Comparison of ENCODE assay signal across 9 cellular contexts in genomic region chr10:95430231-95430951, GRCh38.
DNase-seq lines count a peak whose midpoint lies in the region; ATAC-seq and TF ChIP-seq lines count a peak whose summit lies in the region.
"Had no signal": no experiment of that assay in that cellular context is flagged by ENCODE, and none has a peak within 500 bp of the region (broad histone marks: within the 10 kb centered on the region; RNA-seq: fewer than 3 reads in every experiment).

No MANE protein-coding gene starts in this region.

- TF ChIP-seq EP300 in upper lobe of left lung (IDR thresholded peaks at IDR 0.05), result no peak

- H3K27ac Mint-ChIP-seq in activated CD4-positive, alpha-beta memory T cell treated with anti-CD3 and anti-CD28 coated beads, Interleukin-2, amount 10 ng/mL, durations not matched to agents 7 days and 5 days, result no peak overlapping the region
- H3K27ac Mint-ChIP-seq in endothelial cell (ENCODE audit: unreplicated experiment) (no peak overlapping the region), naive B cell (no peak overlapping the region)
- H3K27ac Mint-ChIP-seq: activated naive CD4-positive, alpha-beta T cell treated with anti-CD3 and anti-CD28 coated beads, Interleukin-2, amount 50 U/mL, for 24 hours had no signal

- H3K9me3 Mint-ChIP-seq in activated CD4-positive, alpha-beta memory T cell treated with anti-CD3 and anti-CD28 coated beads, Interleukin-2, amount 10 ng/mL, durations not matched to agents 7 days and 5 days, result no peaks in the 10 kb centered on the region
- no peaks in the 10 kb centered on the region for H3K9me3 Mint-ChIP-seq in endothelial cell (ENCODE audit: unreplicated experiment)
- H3K9me3 Mint-ChIP-seq in naive B cell, result no peaks in the 10 kb centered on the region
- H3K9me3 Mint-ChIP-seq: activated naive CD4-positive, alpha-beta T cell treated with anti-CD3 and anti-CD28 coated beads, Interleukin-2, amount 50 U/mL, for 24 hours had no signal

- H3K4me1 ChIP-seq in upper lobe of left lung, result peaks cover 21 to 48% (median 34%) of the 10 kb centered on the region in 4 donors

- peak overlapping the region in 1 of 4 donors; percentile 50 for H3K27ac ChIP-seq in upper lobe of left lung

- no peak for TF ChIP-seq POLR2A in upper lobe of left lung (IDR thresholded peaks at IDR 0.05)

- no peaks in the 10 kb centered on the region for H3K4me1 Mint-ChIP-seq in activated CD4-positive, alpha-beta memory T cell treated with anti-CD3 and anti-CD28 coated beads, Interleukin-2, amount 10 ng/mL, durations not matched to agents 7 days and 5 days
- peaks cover 62% of the 10 kb centered on the region for H3K4me1 Mint-ChIP-seq in endothelial cell (ENCODE audit: unreplicated experiment)
- H3K4me1 Mint-ChIP-seq in naive B cell, result peaks cover 0 to 1% (median 0%) of the 10 kb centered on the region in 3 donors
- H3K4me1 Mint-ChIP-seq: activated naive CD4-positive, alpha-beta T cell treated with anti-CD3 and anti-CD28 coated beads, Interleukin-2, amount 50 U/mL, for 24 hours had no signal

- CTCF ChIA-PET in activated CD4-positive, alpha-beta memory T cell treated with anti-CD3 and anti-CD28 coated beads, Interleukin-2, amount 10 ng/mL, durations not matched to agents 7 days and 5 days (lab: Charles Lee), result interaction anchor here (0.6 to 4.4 kb wide), 37 partner anchors 9 to 864 kb away, joined by 3 to 45 read pairs (median 4); partner anchors contain the start of genes ALDH18A1, SORBS1 and TCTN3

- DNase-seq in CD1c-positive myeloid dendritic cell (ENCODE audit: extremely low spot score) (peak; percentile 68), NCI-H226 (peak; percentile 30), endothelial cell (ENCODE audit: low spot score) (peak; percentile 53), naive B cell (peak; percentile 42), upper lobe of left lung (peak in 1 of 2 donors; percentile 60)
- peak; percentile 50 for DNase-seq in activated CD4-positive, alpha-beta memory T cell treated with anti-CD3 and anti-CD28 coated beads, Interleukin-2, amount 10 ng/mL, durations not matched to agents 7 days and 5 days

- H3K36me3 Mint-ChIP-seq in activated CD4-positive, alpha-beta memory T cell treated with anti-CD3 and anti-CD28 coated beads, Interleukin-2, amount 10 ng/mL, durations not matched to agents 7 days and 5 days (ENCODE audit: low read depth), result no peaks in the 10 kb centered on the region
- H3K36me3 Mint-ChIP-seq in endothelial cell (ENCODE audit: low read depth, unreplicated experiment) (peaks cover 59% of the 10 kb centered on the region), naive B cell (no peaks in the 10 kb centered on the region)
- H3K36me3 Mint-ChIP-seq: activated naive CD4-positive, alpha-beta T cell treated with anti-CD3 and anti-CD28 coated beads, Interleukin-2, amount 50 U/mL, for 24 hours had no signal

- POLR2A ChIA-PET in activated CD4-positive, alpha-beta memory T cell treated with anti-CD3 and anti-CD28 coated beads, Interleukin-2, amount 10 ng/mL, durations not matched to agents 7 days and 5 days (lab: Charles Lee), result interaction anchor here (1.1 kb wide), 1 partner anchor 16 kb away, joined by 3 read pairs; no protein-coding TSS in a partner anchor

- peaks cover 2% of the 10 kb centered on the region for H3K27me3 Mint-ChIP-seq in activated CD4-positive, alpha-beta memory T cell treated with anti-CD3 and anti-CD28 coated beads, Interleukin-2, amount 10 ng/mL, durations not matched to agents 7 days and 5 days
- H3K27me3 Mint-ChIP-seq in endothelial cell (ENCODE audit: unreplicated experiment), result peaks cover 14% of the 10 kb centered on the region
- H3K27me3 Mint-ChIP-seq in naive B cell, result peaks cover 0 to 4% (median 0%) of the 10 kb centered on the region in 3 donors
- H3K27me3 Mint-ChIP-seq: activated naive CD4-positive, alpha-beta T cell treated with anti-CD3 and anti-CD28 coated beads, Interleukin-2, amount 50 U/mL, for 24 hours had no signal

- H3K27me3 ChIP-seq in upper lobe of left lung, result no peaks in the 10 kb centered on the region

- no peaks in the 10 kb centered on the region for H3K9me3 ChIP-seq in upper lobe of left lung

- no peak overlapping the region for H3K4me3 Mint-ChIP-seq in activated CD4-positive, alpha-beta memory T cell treated with anti-CD3 and anti-CD28 coated beads, Interleukin-2, amount 10 ng/mL, durations not matched to agents 7 days and 5 days
- H3K4me3 Mint-ChIP-seq in endothelial cell (ENCODE audit: unreplicated experiment), result no peak overlapping the region
- no peak overlapping the region for H3K4me3 Mint-ChIP-seq in naive B cell
- H3K4me3 Mint-ChIP-seq: activated naive CD4-positive, alpha-beta T cell treated with anti-CD3 and anti-CD28 coated beads, Interleukin-2, amount 50 U/mL, for 24 hours had no signal

- H3K36me3 ChIP-seq in upper lobe of left lung, result peaks cover 0 to 33% (median 2%) of the 10 kb centered on the region in 4 donors

- WGBS in upper lobe of left lung, 2 donors, result 39 to 41% methylated on average over 12 of the region's 12 CpGs

- no peak overlapping the region for H3K4me3 ChIP-seq in upper lobe of left lung

- ATAC-seq in GM18861 (IDR thresholded peaks at IDR 0.05; ENCODE audit: unreplicated experiment) (peak; percentile 84), HG03025 (IDR thresholded peaks at IDR 0.05; ENCODE audit: low FRiP score, unreplicated experiment) (peak; percentile 81), naive B cell (ENCODE audit: low read depth in 2 of 2) (peak; percentile 82), upper lobe of left lung (ENCODE audit: low FRiP score in 2 of 2) (peak; percentile 85 to 87)

- TF ChIP-seq CTCF in endothelial cell (IDR thresholded peaks at IDR 0.05; ENCODE audit: unreplicated experiment) (peak; percentile 90), upper lobe of left lung (IDR thresholded peaks at IDR 0.05) (peak; percentile 86 to 93 (median 89))
